ENCODE assay signal across 17 cellular contexts in genomic region chr7:40220421-40220911, GRCh38.
DNase-seq lines count a peak whose midpoint lies in the region; TF ChIP-seq lines count a peak whose summit lies in the region.
"Had no signal": no experiment of that assay in that cellular context is flagged by ENCODE, and none has a peak within 500 bp of the region (broad histone marks: within the 10 kb centered on the region; RNA-seq: fewer than 3 reads in every experiment).

No MANE protein-coding gene starts in this region.

- no peaks in the 10 kb centered on the region for H3K79me2 ChIP-seq in MM.1S (ENCODE audit: low read length)

- intact Hi-C loops in activated T-helper 2 cell treated with anti-CD3 and anti-CD28 coated beads, Interferon-gamma antibody, Interleukin-2, Interleukin-4, amounts not matched to agents 10 μg/mL and 5 μg/mL and 100 μg/mL, durations not matched to agents 14 hours and 24 hours and 36 hours (cut with micrococcal nuclease) = no loop called here

- H3K27me3 ChIP-seq in SJSA1 (replicated peaks) (no peaks in the 10 kb centered on the region), MM.1S (replicated peaks; ENCODE audit: insufficient read depth, low read length) (no peaks in the 10 kb centered on the region)

- H4K20me1 ChIP-seq in MM.1S (ENCODE audit: insufficient read depth, low read length) = no peaks in the 10 kb centered on the region

- H3K9me3 Mint-ChIP-seq in osteocyte (ENCODE audit: unreplicated experiment) = peaks cover 3% of the 10 kb centered on the region
- no peaks in the 10 kb centered on the region for H3K9me3 Mint-ChIP-seq in activated T-helper 2 cell treated with anti-CD3 and anti-CD28 coated beads, Interferon-gamma antibody, Interleukin-2, Interleukin-4, amounts not matched to agents 10 μg/mL and 5 μg/mL and 100 μg/mL, durations not matched to agents 14 hours and 24 hours and 36 hours
- H3K9me3 Mint-ChIP-seq: activated T-helper 17 cell treated with anti-CD3 and anti-CD28 coated beads, Interleukin-2, amount 50 U/mL, for 72 hours had no signal

- no peak overlapping the region for H3K4me2 ChIP-seq in MM.1S (ENCODE audit: low read depth, low read length)

- peaks cover 56% of the 10 kb centered on the region for H3K4me1 Mint-ChIP-seq in osteocyte (ENCODE audit: unreplicated experiment)
- no peaks in the 10 kb centered on the region for H3K4me1 Mint-ChIP-seq in activated T-helper 2 cell treated with anti-CD3 and anti-CD28 coated beads, Interferon-gamma antibody, Interleukin-2, Interleukin-4, amounts not matched to agents 10 μg/mL and 5 μg/mL and 100 μg/mL, durations not matched to agents 14 hours and 24 hours and 36 hours (ENCODE audit: low read depth)
- H3K4me1 Mint-ChIP-seq: activated T-helper 17 cell treated with anti-CD3 and anti-CD28 coated beads, Interleukin-2, amount 50 U/mL, for 72 hours had no signal

- no peak overlapping the region for H3K4me3 Mint-ChIP-seq in osteocyte (ENCODE audit: unreplicated experiment)
- H3K4me3 Mint-ChIP-seq in activated T-helper 2 cell treated with anti-CD3 and anti-CD28 coated beads, Interferon-gamma antibody, Interleukin-2, Interleukin-4, amounts not matched to agents 10 μg/mL and 5 μg/mL and 100 μg/mL, durations not matched to agents 14 hours and 24 hours and 36 hours (ENCODE audit: low read depth) = no peak overlapping the region
- H3K4me3 Mint-ChIP-seq: activated CD4-positive, alpha-beta memory T cell treated with anti-CD3 and anti-CD28 coated beads for 36 hours; activated T-helper 17 cell treated with anti-CD3 and anti-CD28 coated beads, Interleukin-2, amount 50 U/mL, for 72 hours had no signal

- no peak overlapping the region for H2AFZ ChIP-seq in MM.1S (ENCODE audit: low read length)

- H3K27ac Mint-ChIP-seq in osteocyte (ENCODE audit: unreplicated experiment) = peak overlapping the region; percentile 92
- no peak overlapping the region for H3K27ac Mint-ChIP-seq in activated T-helper 2 cell treated with anti-CD3 and anti-CD28 coated beads, Interferon-gamma antibody, Interleukin-2, Interleukin-4, amounts not matched to agents 10 μg/mL and 5 μg/mL and 100 μg/mL, durations not matched to agents 14 hours and 24 hours and 36 hours
- H3K27ac Mint-ChIP-seq: activated CD4-positive, alpha-beta memory T cell treated with anti-CD3 and anti-CD28 coated beads for 36 hours; activated T-helper 17 cell treated with anti-CD3 and anti-CD28 coated beads, Interleukin-2, amount 50 U/mL, for 72 hours had no signal

- TF ChIP-seq CTCF in osteocyte (IDR thresholded peaks at IDR 0.05) (no peak), MM.1S (IDR thresholded peaks at IDR 0.05; ENCODE audit: low read length) (no peak)

- H3F3A ChIP-seq in MM.1S (ENCODE audit: insufficient read depth, low read length) = no peaks in the 10 kb centered on the region

- H3K9me2 ChIP-seq in MM.1S (replicated peaks; ENCODE audit: insufficient read depth, low read length) = no peaks in the 10 kb centered on the region

- H3K36me3 ChIP-seq in SJSA1 = 0 out of 2 replicates have a peak, but pooled peaks cover 6% of the 10 kb centered on the region
- H3K36me3 ChIP-seq in MM.1S (replicated peaks; ENCODE audit: insufficient read depth, low read length) = no peaks in the 10 kb centered on the region

- DNase-seq in ELR (ENCODE audit: low read depth) = peak; percentile 62
- DNase-seq in SJSA1 (ENCODE audit: low read depth in 1 of 2, low spot score in 2 of 2) = peak in 1 of 2 experiments; percentile 87
- peak; percentile 55 for DNase-seq in fibroblast of gingiva (ENCODE audit: low read depth)
- no peak for DNase-seq in osteocyte (ENCODE audit: extremely low spot score, unreplicated experiment)
- DNase-seq in NCI-H526 (lab: John Stamatoyannopoulos, UW) = no peak
- DNase-seq in MM.1S = no peak
- no peak for DNase-seq in stimulated activated naive CD4-positive, alpha-beta T cell treated with Interleukin-2 at 50 U/mL for 16 hours (lab: John Stamatoyannopoulos, UW)
- DNase-seq in activated T-helper 2 cell treated with anti-CD3 and anti-CD28 coated beads, Interferon-gamma antibody, Interleukin-2, Interleukin-4, amounts not matched to agents 10 μg/mL and 5 μg/mL and 100 μg/mL, durations not matched to agents 14 hours and 24 hours and 36 hours (ENCODE audit: low spot score) = no peak
- DNase-seq: activated CD4-positive, alpha-beta memory T cell treated with anti-CD3 and anti-CD28 coated beads for 36 hours; C1 segment of cervical spinal cord; DND-41; NCI-H2081; NCI-H82; posterior cingulate gyrus; SHP77 treated with DMSO at 0.1 percent for 48 hours; substantia nigra had no signal

- H3K27me3 Mint-ChIP-seq in osteocyte (ENCODE audit: unreplicated experiment) = no peaks in the 10 kb centered on the region
- no peaks in the 10 kb centered on the region for H3K27me3 Mint-ChIP-seq in activated T-helper 2 cell treated with anti-CD3 and anti-CD28 coated beads, Interferon-gamma antibody, Interleukin-2, Interleukin-4, amounts not matched to agents 10 μg/mL and 5 μg/mL and 100 μg/mL, durations not matched to agents 14 hours and 24 hours and 36 hours (ENCODE audit: low read depth)
- H3K27me3 Mint-ChIP-seq: activated CD4-positive, alpha-beta memory T cell treated with anti-CD3 and anti-CD28 coated beads for 36 hours; activated T-helper 17 cell treated with anti-CD3 and anti-CD28 coated beads, Interleukin-2, amount 50 U/mL, for 72 hours had no signal

- H3K9ac ChIP-seq in MM.1S (ENCODE audit: low read length) = no peak overlapping the region

- H3K27ac ChIP-seq in SJSA1 (peak overlapping the region; percentile 96), MM.1S (ENCODE audit: low read length) (no peak overlapping the region)

- H3K9me3 ChIP-seq in SJSA1 (replicated peaks) = no peaks in the 10 kb centered on the region
- H3K9me3 ChIP-seq in MM.1S (replicated peaks; ENCODE audit: insufficient read depth, low read length) = no peaks in the 10 kb centered on the region

- H3K4me3 ChIP-seq in SJSA1 (no peak overlapping the region), MM.1S (ENCODE audit: low read length) (no peak overlapping the region)

- peaks cover 10% of the 10 kb centered on the region for H3K36me3 Mint-ChIP-seq in osteocyte (ENCODE audit: unreplicated experiment)
- no peaks in the 10 kb centered on the region for H3K36me3 Mint-ChIP-seq in activated T-helper 2 cell treated with anti-CD3 and anti-CD28 coated beads, Interferon-gamma antibody, Interleukin-2, Interleukin-4, amounts not matched to agents 10 μg/mL and 5 μg/mL and 100 μg/mL, durations not matched to agents 14 hours and 24 hours and 36 hours (ENCODE audit: low read depth)

- H3K4me1 ChIP-seq in SJSA1 (replicated peaks) (peaks cover 49% of the 10 kb centered on the region), MM.1S (ENCODE audit: low read length) (no peaks in the 10 kb centered on the region)

Comparison
In these comparisons a context has a peak if more than half of its experiments do, and no peak if none do; other contexts are left out.
1. DNase-seq: peak in ELR (single experiment) and fibroblast of gingiva (single experiment); none in osteocyte (single experiment), NCI-H526 (0 of 2), MM.1S (single experiment), stimulated activated naive CD4-positive, alpha-beta T cell treated with Interleukin-2 at 50 U/mL for 16 hours (single experiment) and activated T-helper 2 cell treated with anti-CD3 and anti-CD28 coated beads, Interferon-gamma antibody, Interleukin-2, Interleukin-4, amounts not matched to agents 10 μg/mL and 5 μg/mL and 100 μg/mL, durations not matched to agents 14 hours and 24 hours and 36 hours (single experiment).